Comparison of ENCODE assay signal across 21 cellular contexts in genomic region chr11:2550606-2550970, GRCh38.
"Had no signal": no experiment of that assay in that cellular context is flagged by ENCODE, and none has a peak within 500 bp of the region (broad histone marks: within the 10 kb centered on the region; RNA-seq: fewer than 3 reads in every experiment).

No MANE protein-coding gene starts in this region.

- H3K4me1 Mint-ChIP-seq: central memory CD8-positive, alpha-beta T cell; immature natural killer cell had no signal

- H3K27me3 Mint-ChIP-seq: activated naive CD8-positive, alpha-beta T cell treated with anti-CD3 and anti-CD28 coated beads, Interleukin-2, amount 10 ng/mL, durations not matched to agents 7 days and 5 days; central memory CD8-positive, alpha-beta T cell had no signal

- H3K27ac Mint-ChIP-seq: activated naive CD8-positive, alpha-beta T cell treated with anti-CD3 and anti-CD28 coated beads, Interleukin-2, amount 10 ng/mL, durations not matched to agents 7 days and 5 days; progenitor cell of endocrine pancreas; T-helper 1 cell treated with Interleukin-12 subunit alpha and Interleukin-12 subunit beta and Interleukin-4 antibody, amounts not matched to agents 30 μg/mL and 1 μg/mL, for 36 hours had no signal

- H3K27ac ChIP-seq: brain microvascular endothelial cell, coronary artery, heart left ventricle, testis, upper lobe of left lung, VCaP had no signal

- H3K4me1 ChIP-seq: testis had no signal

- H3K36me3 Mint-ChIP-seq: activated naive CD8-positive, alpha-beta T cell treated with anti-CD3 and anti-CD28 coated beads, Interleukin-2, amount 10 ng/mL, durations not matched to agents 7 days and 5 days; immature natural killer cell had no signal

- H3K27me3 ChIP-seq: heart left ventricle, stomach, testis, upper lobe of left lung had no signal

- H3K36me3 ChIP-seq: brain microvascular endothelial cell, heart left ventricle, stomach, upper lobe of left lung had no signal

- H3K9me3 Mint-ChIP-seq: activated naive CD8-positive, alpha-beta T cell treated with anti-CD3 and anti-CD28 coated beads, Interleukin-2, amount 10 ng/mL, durations not matched to agents 7 days and 5 days; central memory CD8-positive, alpha-beta T cell; immature natural killer cell; T-helper 1 cell treated with Interleukin-12 subunit alpha and Interleukin-12 subunit beta and Interleukin-4 antibody, amounts not matched to agents 30 μg/mL and 1 μg/mL, for 36 hours had no signal

- H3K4me3 Mint-ChIP-seq: activated naive CD8-positive, alpha-beta T cell treated with anti-CD3 and anti-CD28 coated beads, Interleukin-2, amount 10 ng/mL, durations not matched to agents 7 days and 5 days; central memory CD8-positive, alpha-beta T cell; immature natural killer cell; T-helper 1 cell treated with Interleukin-12 subunit alpha and Interleukin-12 subunit beta and Interleukin-4 antibody, amounts not matched to agents 30 μg/mL and 1 μg/mL, for 36 hours had no signal

- H3K9me3 ChIP-seq: heart left ventricle, stomach, testis, upper lobe of left lung had no signal

- H3K4me3 ChIP-seq: coronary artery, heart left ventricle, lung, stomach, testis, upper lobe of left lung had no signal

- DNase-seq: activated CD4-positive, alpha-beta T cell treated with anti-CD3 and anti-CD28 coated beads for 1 hour; activated CD8-positive, alpha-beta memory T cell treated with anti-CD3 and anti-CD28 coated beads for 24 hours; activated CD8-positive, alpha-beta memory T cell treated with anti-CD3 and anti-CD28 coated beads, Interleukin-2, amount 50 U/mL, for 48 hours; activated gamma-delta T cell treated with Interleukin-2 at 50 U/mL for 16 hours; activated T-cell treated with anti-CD3 and anti-CD28 coated beads, Interleukin-2, amount 50 U/mL, for 48 hours; brain microvascular endothelial cell; immature natural killer cell; kidney glomerular epithelial cell; small intestine; stimulated activated CD4-positive, alpha-beta T cell treated with anti-CD3 and anti-CD28 coated beads, Interleukin-4, amount 100 ng/mL, for 1 hour; stomach; testis had no signal
